In genomic region chr6:130647221-130647620, GRCh38 we compare ENCODE assay signal across 20 cellular contexts.
DNase-seq lines count a peak whose midpoint lies in the region; ATAC-seq, FAIRE-seq and TF ChIP-seq lines count a peak whose summit lies in the region.
"Had no signal": no experiment of that assay in that cellular context is flagged by ENCODE, and none has a peak within 500 bp of the region (broad histone marks: within the 10 kb centered on the region; RNA-seq: fewer than 3 reads in every experiment).

No MANE protein-coding gene starts in this region.

- H3K4me1 ChIP-seq in astrocyte (ENCODE audit: insufficient read depth, low read length): peaks cover 3% of the 10 kb centered on the region
- H3K4me1 ChIP-seq: Caco-2, HAP-1 had no signal

- no peak overlapping the region for H3K4me2 ChIP-seq in astrocyte (ENCODE audit: low read length)

- peaks cover 8% of the 10 kb centered on the region for H3K9me3 ChIP-seq in astrocyte (ENCODE audit: insufficient read depth, low read depth, low read length)
- H3K9me3 ChIP-seq: HAP-1 had no signal

- no peaks in the 10 kb centered on the region for H3K36me3 ChIP-seq in astrocyte (ENCODE audit: insufficient read depth, low read length)
- H3K36me3 ChIP-seq: HAP-1 had no signal

- no peaks in the 10 kb centered on the region for H3K27me3 ChIP-seq in astrocyte (ENCODE audit: insufficient read depth, low read length)

- H3K4me3 ChIP-seq in AG09309 (ENCODE audit: control insufficient read depth, low read depth, low read length): no peak overlapping the region
- H3K4me3 ChIP-seq in astrocyte (ENCODE audit: insufficient read depth, low read depth, low read length): no peak overlapping the region
- H3K4me3 ChIP-seq: GM12878, HAP-1 had no signal

- H3K27ac Mint-ChIP-seq in astrocyte (ENCODE audit: unreplicated experiment) (no peak overlapping the region), nephron progenitor cell (no peak overlapping the region)
- H3K27ac Mint-ChIP-seq: CD14-positive monocyte; CD8-positive, alpha-beta memory T cell had no signal

- H3K9ac ChIP-seq in astrocyte (ENCODE audit: low read length): no peak overlapping the region

- no peak for ATAC-seq in GM18502 (IDR thresholded peaks at IDR 0.05; ENCODE audit: poor library complexity, unreplicated experiment)
- ATAC-seq: GM12878, HepG2 had no signal

- DNase-seq in AG09309 (ENCODE audit: low read depth) (peak; percentile 13), EH (ENCODE audit: low read depth) (peak; percentile 13), astrocyte (ENCODE audit: low read depth) (peak; percentile 61), fibroblast of peridontal ligament (ENCODE audit: extremely low read depth) (peak; percentile 65), KG1 (lab: John Stamatoyannopoulos, UW) (no peak), nephron progenitor cell (no peak)
- DNase-seq in activated effector memory CD4-positive, alpha-beta T cell treated with anti-CD3 and anti-CD28 coated beads, Interleukin-2, amount 50 U/mL, for 16 hours: no peak
- DNase-seq: ACHN; Caco-2; CD8-positive, alpha-beta memory T cell; DND-41; GF-D8 had no signal

- no peak overlapping the region for H2AFZ ChIP-seq in astrocyte (ENCODE audit: low read depth, low read length)

- H3K79me2 ChIP-seq in astrocyte (ENCODE audit: insufficient read depth, low read length): no peaks in the 10 kb centered on the region

- no peaks in the 10 kb centered on the region for H4K20me1 ChIP-seq in astrocyte (ENCODE audit: insufficient read depth, low read length)

- H3K9me3 Mint-ChIP-seq in astrocyte (ENCODE audit: unreplicated experiment): peaks cover 4% of the 10 kb centered on the region
- peaks cover 35% of the 10 kb centered on the region for H3K9me3 Mint-ChIP-seq in nephron progenitor cell

- H3K4me3 Mint-ChIP-seq in astrocyte (ENCODE audit: unreplicated experiment): no peak overlapping the region
- no peak overlapping the region for H3K4me3 Mint-ChIP-seq in nephron progenitor cell
- H3K4me3 Mint-ChIP-seq: CD14-positive monocyte; CD8-positive, alpha-beta memory T cell had no signal

- no peak for TF ChIP-seq CTCF in AG09309 (IDR thresholded peaks at IDR 0.05; ENCODE audit: control insufficient read depth, insufficient read depth, low read depth, low read length, missing control alignments)
- TF ChIP-seq CTCF in astrocyte (IDR thresholded peaks at IDR 0.05; ENCODE audit: insufficient read depth, low read depth, low read length): no peak
- TF ChIP-seq CTCF in nephron progenitor cell (IDR thresholded peaks at IDR 0.05): no peak

- H3K27me3 Mint-ChIP-seq in astrocyte (ENCODE audit: low read depth, unreplicated experiment) (peaks cover 2% of the 10 kb centered on the region), nephron progenitor cell (ENCODE audit: low read depth, poor library complexity) (peaks cover 3% of the 10 kb centered on the region)
- H3K27me3 Mint-ChIP-seq: CD8-positive, alpha-beta memory T cell had no signal

- H3K27ac ChIP-seq in astrocyte (ENCODE audit: low read depth, low read length): no peak overlapping the region

- peaks cover 2% of the 10 kb centered on the region for H3K36me3 Mint-ChIP-seq in astrocyte (ENCODE audit: low read depth, unreplicated experiment)
- peaks cover 10% of the 10 kb centered on the region for H3K36me3 Mint-ChIP-seq in nephron progenitor cell (ENCODE audit: low read depth)
- H3K36me3 Mint-ChIP-seq: CD14-positive monocyte had no signal

- H3K4me1 Mint-ChIP-seq in astrocyte (ENCODE audit: low read depth, unreplicated experiment) (no peaks in the 10 kb centered on the region), nephron progenitor cell (peaks cover 5% of the 10 kb centered on the region)
- H3K4me1 Mint-ChIP-seq: CD14-positive monocyte had no signal

- FAIRE-seq in astrocyte (lab: Jason Lieb, UNC): no peak
- FAIRE-seq: GM12878, GM19239, H1, HepG2, HTR-8/SVneo had no signal

Comparison
In these comparisons a context has a peak if more than half of its experiments do, and no peak if none do; other contexts are left out.
1. DNase-seq: peak in AG09309 (single experiment), EH (single experiment), astrocyte (single experiment) and fibroblast of peridontal ligament (single experiment); none in activated effector memory CD4-positive, alpha-beta T cell treated with anti-CD3 and anti-CD28 coated beads, Interleukin-2, amount 50 U/mL, for 16 hours (single experiment), KG1 (single experiment) and nephron progenitor cell (single experiment).